24 cellular contexts compared by ENCODE assay signal in genomic region chr1:230622151-230622550, GRCh38. TPM values are rescaled to one million over a fixed set of nuclear protein-coding genes. Genes with fewer than 3 reads are reported as not detected.
DNase-seq lines count a peak whose midpoint lies in the region; ATAC-seq and TF ChIP-seq lines count a peak whose summit lies in the region.
"Had no signal": no experiment of that assay in that cellular context is flagged by ENCODE, and none has a peak within 500 bp of the region (broad histone marks: within the 10 kb centered on the region; RNA-seq: fewer than 3 reads in every experiment).

No MANE protein-coding gene starts in this region.

- no peaks in the 10 kb centered on the region for H3K79me2 ChIP-seq in MM.1S (ENCODE audit: low read length)

- TF ChIP-seq CTCF in MM.1S (IDR thresholded peaks at IDR 0.05; ENCODE audit: low read length) = no peak
- no peak for TF ChIP-seq CTCF in WERI-Rb-1 (IDR thresholded peaks at IDR 0.05; ENCODE audit: low read depth, low read length)
- TF ChIP-seq CTCF in progenitor cell of endocrine pancreas (IDR thresholded peaks at IDR 0.05; ENCODE audit: unreplicated experiment) = no peak
- no peak for TF ChIP-seq CTCF in psoas muscle (IDR thresholded peaks at IDR 0.05)

- peaks cover 7% of the 10 kb centered on the region for H3K9me3 Mint-ChIP-seq in progenitor cell of endocrine pancreas (ENCODE audit: low read depth)
- H3K9me3 Mint-ChIP-seq: CD4-positive, alpha-beta T cell; CD8-positive, alpha-beta memory T cell; HFFc6 had no signal

- H4K20me1 ChIP-seq in MM.1S (ENCODE audit: insufficient read depth, low read length) = no peaks in the 10 kb centered on the region
- H4K20me1 ChIP-seq: BLaER1 treated with 17β-estradiol and CSF1 and Interleukin-3, amounts not matched to agents 10 nM and 100 nM had no signal

- no peak overlapping the region for H3K4me3 Mint-ChIP-seq in progenitor cell of endocrine pancreas (ENCODE audit: low read depth)
- H3K4me3 Mint-ChIP-seq: CD14-positive monocyte; CD4-positive, alpha-beta T cell; CD8-positive, alpha-beta memory T cell; GM23338; H9; HFFc6 had no signal

- peaks cover 15% of the 10 kb centered on the region for H3K36me3 Mint-ChIP-seq in progenitor cell of endocrine pancreas (ENCODE audit: insufficient read depth)
- H3K36me3 Mint-ChIP-seq: CD14-positive monocyte; CD8-positive, alpha-beta memory T cell had no signal

- H3K4me3 ChIP-seq in MM.1S (ENCODE audit: low read length) (no peak overlapping the region), WERI-Rb-1 (ENCODE audit: low read depth, low read length) (no peak overlapping the region), psoas muscle (no peak overlapping the region)
- H3K4me3 ChIP-seq: A549; BLaER1 treated with 17β-estradiol and CSF1 and Interleukin-3, amounts not matched to agents 10 nM and 100 nM; GM12878; GM23338 had no signal

- H3K4me2 ChIP-seq in MM.1S (ENCODE audit: low read depth, low read length) = no peak overlapping the region
- H3K4me2 ChIP-seq: A549, GM23338 had no signal

- no peaks in the 10 kb centered on the region for H3K9me3 ChIP-seq in MM.1S (replicated peaks; ENCODE audit: insufficient read depth, low read length)
- no peaks in the 10 kb centered on the region for H3K9me3 ChIP-seq in WERI-Rb-1 (ENCODE audit: severe bottlenecking)
- no peaks in the 10 kb centered on the region for H3K9me3 ChIP-seq in psoas muscle
- H3K9me3 ChIP-seq: BE2C; BLaER1 treated with 17β-estradiol and CSF1 and Interleukin-3, amounts not matched to agents 10 nM and 100 nM had no signal

- H3K27ac Mint-ChIP-seq in progenitor cell of endocrine pancreas = peak overlapping the region; percentile 13
- H3K27ac Mint-ChIP-seq: CD4-positive, alpha-beta T cell; CD8-positive, alpha-beta memory T cell; GM23338; H9; HFFc6 had no signal

- ATAC-seq in HG03095 (IDR thresholded peaks at IDR 0.05; ENCODE audit: unreplicated experiment) (no peak), psoas muscle (no peak)
- ATAC-seq: A549, GM12878, GM23338 had no signal

- H3K27me3 Mint-ChIP-seq in progenitor cell of endocrine pancreas = no peaks in the 10 kb centered on the region

- WGBS in psoas muscle, 3 donors = 50 to 59% (median 57%) methylated on average over 4 of the region's 4 CpGs

- H3K27ac ChIP-seq in MM.1S (ENCODE audit: low read length) (no peak overlapping the region), WERI-Rb-1 (peak overlapping the region; percentile 28; the same call in 1 of the 2 replicates), psoas muscle (no peak overlapping the region)
- H3K27ac ChIP-seq: A549; BLaER1 treated with 17β-estradiol and CSF1 and Interleukin-3, amounts not matched to agents 10 nM and 100 nM had no signal

- peak; percentile 4 for DNase-seq in MM.1S
- DNase-seq in WERI-Rb-1 = peak; percentile 42
- peak; percentile 84 for DNase-seq in myocyte (ENCODE audit: low read depth)
- no peak for DNase-seq in progenitor cell of endocrine pancreas (ENCODE audit: low spot score, unreplicated experiment)
- no peak for DNase-seq in activated CD8-positive, alpha-beta memory T cell treated with anti-CD3 and anti-CD28 coated beads, Interleukin-2, amount 50 U/mL, for 4 hours
- no peak for DNase-seq in psoas muscle
- DNase-seq: 8988T; ACHN; AML-193; BE2C; CD4-positive, alpha-beta T cell; CD8-positive, alpha-beta memory T cell; DMS 273 treated with DMSO at 0.1 percent for 48 hours; DMS79; EL; GDM1; H9; HFFc6 had no signal

- H3K4me1 Mint-ChIP-seq in progenitor cell of endocrine pancreas (ENCODE audit: low read depth) = peaks cover 16% of the 10 kb centered on the region
- H3K4me1 Mint-ChIP-seq: CD8-positive, alpha-beta memory T cell had no signal

- H3K27me3 ChIP-seq in MM.1S (replicated peaks; ENCODE audit: insufficient read depth, low read length) (no peaks in the 10 kb centered on the region), WERI-Rb-1 (ENCODE audit: insufficient read depth, low read depth, severe bottlenecking) (no peaks in the 10 kb centered on the region), psoas muscle (ENCODE audit: insufficient read depth in 3 of 3, low read length in 2 of 3) (no peaks in the 10 kb centered on the region)
- H3K27me3 ChIP-seq: BE2C; BLaER1 treated with 17β-estradiol and CSF1 and Interleukin-3, amounts not matched to agents 10 nM and 100 nM had no signal

- no peaks in the 10 kb centered on the region for H3K4me1 ChIP-seq in MM.1S (ENCODE audit: low read length)
- H3K4me1 ChIP-seq in psoas muscle = no peaks in the 10 kb centered on the region
- H3K4me1 ChIP-seq: A549, BE2C had no signal

- no peaks in the 10 kb centered on the region for H3K36me3 ChIP-seq in MM.1S (replicated peaks; ENCODE audit: insufficient read depth, low read length)
- H3K36me3 ChIP-seq in WERI-Rb-1 = no peaks in the 10 kb centered on the region
- no peaks in the 10 kb centered on the region for H3K36me3 ChIP-seq in psoas muscle (ENCODE audit: insufficient read depth in 1 of 2, low read depth in 1 of 2)
- H3K36me3 ChIP-seq: BE2C; BLaER1 treated with 17β-estradiol and CSF1 and Interleukin-3, amounts not matched to agents 10 nM and 100 nM had no signal

- no peaks in the 10 kb centered on the region for H3K9me2 ChIP-seq in MM.1S (replicated peaks; ENCODE audit: insufficient read depth, low read length)

- H3F3A ChIP-seq in MM.1S (ENCODE audit: insufficient read depth, low read length) = no peaks in the 10 kb centered on the region

- intact Hi-C loops in psoas muscle (cut with DNase I) = no loop called here

- no peak overlapping the region for H2AFZ ChIP-seq in MM.1S (ENCODE audit: low read length)
- H2AFZ ChIP-seq: GM23338 had no signal

- no peak overlapping the region for H3K9ac ChIP-seq in MM.1S (ENCODE audit: low read length)
- H3K9ac ChIP-seq: BLaER1 treated with 17β-estradiol and CSF1 and Interleukin-3, amounts not matched to agents 10 nM and 100 nM had no signal

RNA-seq across cellular contexts. Expression of gene COG2, which starts 20.1 kb away (rescaled TPM):
- 75.1 and 86.4 TPM in 2 replicates for total RNA-seq in myocyte
- polyA plus RNA-seq in myocyte (2012) = 23.2 TPM
- 45.2 and 48.3 TPM in 2 replicates for total RNA-seq in progenitor cell of endocrine pancreas
- 10 to 100 TPM; 17.5 to 30.5 (median 25.0) TPM for total RNA-seq in psoas muscle
- polyA plus RNA-seq in psoas muscle = 10 to 100 TPM; 11.9 to 30.5 (median 15.3) TPM

Comparison
In these comparisons a context has a peak if more than half of its experiments do, and no peak if none do; other contexts are left out.
1. DNase-seq: peak in MM.1S (single experiment), WERI-Rb-1 (single experiment) and myocyte (single experiment); none in progenitor cell of endocrine pancreas (single experiment), activated CD8-positive, alpha-beta memory T cell treated with anti-CD3 and anti-CD28 coated beads, Interleukin-2, amount 50 U/mL, for 4 hours (single experiment) and psoas muscle (0 of 2).